In genomic region chr4:174607792-174608191, GRCh38 we compare ENCODE assay signal across 15 cellular contexts.
DNase-seq lines count a peak whose midpoint lies in the region; ATAC-seq and TF ChIP-seq lines count a peak whose summit lies in the region.
"Had no signal": no experiment of that assay in that cellular context is flagged by ENCODE, and none has a peak within 500 bp of the region (broad histone marks: within the 10 kb centered on the region; RNA-seq: fewer than 3 reads in every experiment).

No MANE protein-coding gene starts in this region.

- H3K4me3 Mint-ChIP-seq in endodermal cell: peak overlapping the region; percentile 26
- no peak overlapping the region for H3K4me3 Mint-ChIP-seq in stimulated activated naive B cell treated with anti-CD40 and anti-IgM and Interleukin-4, amounts not matched to agents 10 μg/mL and 1 μg/mL and 100 μg/mL, for 72 hours
- H3K4me3 Mint-ChIP-seq: CD8-positive, alpha-beta memory T cell had no signal

- H3K4me3 ChIP-seq in Loucy (ENCODE audit: low read length, poor library complexity, severe bottlenecking): no peak overlapping the region
- H3K4me3 ChIP-seq in endodermal cell (ENCODE audit: low read length): no peak overlapping the region
- H3K4me3 ChIP-seq: BLaER1 had no signal

- no peaks in the 10 kb centered on the region for H4K20me1 ChIP-seq in Loucy (ENCODE audit: insufficient read depth, low read length, poor library complexity, severe bottlenecking)
- H4K20me1 ChIP-seq: BLaER1 had no signal

- ATAC-seq in stimulated activated naive B cell treated with anti-CD40 and anti-IgM and Interleukin-4, amounts not matched to agents 10 μg/mL and 1 μg/mL and 100 μg/mL, for 72 hours (replicated peaks): no peak
- no peak for ATAC-seq in HG03469 (IDR thresholded peaks at IDR 0.05; ENCODE audit: unreplicated experiment)

- H3K36me3 ChIP-seq in Loucy (ENCODE audit: insufficient read depth, low read length) (no peaks in the 10 kb centered on the region), endodermal cell (ENCODE audit: control insufficient read depth, insufficient read depth, low read length) (no peaks in the 10 kb centered on the region)
- H3K36me3 ChIP-seq: BLaER1 had no signal

- no peak overlapping the region for H3K27ac ChIP-seq in endodermal cell (ENCODE audit: low read depth, low read length)
- H3K27ac ChIP-seq: BLaER1 had no signal

- H3K9ac ChIP-seq in Loucy (ENCODE audit: low read depth, low read length, poor library complexity, severe bottlenecking) (no peak overlapping the region), endodermal cell (ENCODE audit: extremely low read depth, low read length, poor library complexity, severe bottlenecking) (no peak overlapping the region)
- H3K9ac ChIP-seq: BLaER1 had no signal

- H3K36me3 Mint-ChIP-seq in endodermal cell (ENCODE audit: low read depth): peaks cover 13% of the 10 kb centered on the region
- peaks cover 0 to 3% of the 10 kb centered on the region in 2 donors for H3K36me3 Mint-ChIP-seq in stimulated activated naive B cell treated with anti-CD40 and anti-IgM and Interleukin-4, amounts not matched to agents 10 μg/mL and 1 μg/mL and 100 μg/mL, for 72 hours

- H3K4me1 ChIP-seq in Loucy (ENCODE audit: insufficient read depth, low read length, poor library complexity, severe bottlenecking) (no peaks in the 10 kb centered on the region), endodermal cell (ENCODE audit: control insufficient read depth, insufficient read depth, low read length) (peaks cover 15% of the 10 kb centered on the region)
- H3K4me1 ChIP-seq: BLaER1 had no signal

- DNase-seq in NOMO-1 treated with DMSO at 0.1 percent for 48 hours (lab: John Stamatoyannopoulos, UW; ENCODE audit: unreplicated experiment) (peak; percentile 9), NOMO-1 treated with dmso at 0.1 percent for 144 hours (lab: John Stamatoyannopoulos, UW; ENCODE audit: unreplicated experiment) (no peak), endodermal cell (no peak), erythroblast (lab: John Stamatoyannopoulos, UW) (no peak)
- DNase-seq in stimulated activated naive B cell treated with anti-CD40 and anti-IgM and Interleukin-4, amounts not matched to agents 10 μg/mL and 1 μg/mL and 100 μg/mL, for 72 hours: no peak
- no peak for DNase-seq in activated CD4-positive, alpha-beta T cell treated with anti-CD3 and anti-CD28 coated beads for 1 hour
- DNase-seq: 8988T; CD8-positive, alpha-beta memory T cell; DMS53; GF-D8; H7; KBM-7 had no signal

- WGBS in endodermal cell (ENCODE audit: insufficient coverage in 1 of 2, insufficient read length in 1 of 2), 2 experiments: 67 to 97% methylated on average over 1 of the region's 1 CpG

- H3K27ac Mint-ChIP-seq in endodermal cell: peak overlapping the region; percentile 90
- peak overlapping the region; percentile 37 for H3K27ac Mint-ChIP-seq in stimulated activated naive B cell treated with anti-CD40 and anti-IgM and Interleukin-4, amounts not matched to agents 10 μg/mL and 1 μg/mL and 100 μg/mL, for 72 hours
- H3K27ac Mint-ChIP-seq: CD8-positive, alpha-beta memory T cell had no signal

- H3K9me2 ChIP-seq in Loucy (replicated peaks; ENCODE audit: low read depth, low read length): no peaks in the 10 kb centered on the region

- H3K9me3 Mint-ChIP-seq in endodermal cell: peaks cover 20% of the 10 kb centered on the region
- peaks cover 4 to 5% of the 10 kb centered on the region in 2 donors for H3K9me3 Mint-ChIP-seq in stimulated activated naive B cell treated with anti-CD40 and anti-IgM and Interleukin-4, amounts not matched to agents 10 μg/mL and 1 μg/mL and 100 μg/mL, for 72 hours

- H3K9me3 ChIP-seq in Loucy (ENCODE audit: insufficient read depth, low read depth, low read length) (peaks cover 4% of the 10 kb centered on the region; the same call in 1 of the 2 replicates), endodermal cell (ENCODE audit: control insufficient read depth, low read length) (peaks cover 22% of the 10 kb centered on the region)

- H3K27me3 Mint-ChIP-seq in endodermal cell (ENCODE audit: insufficient read depth): no peaks in the 10 kb centered on the region
- H3K27me3 Mint-ChIP-seq in stimulated activated naive B cell treated with anti-CD40 and anti-IgM and Interleukin-4, amounts not matched to agents 10 μg/mL and 1 μg/mL and 100 μg/mL, for 72 hours: no peaks in the 10 kb centered on the region
- H3K27me3 Mint-ChIP-seq: CD8-positive, alpha-beta memory T cell had no signal

- H3K4me2 ChIP-seq in Loucy (ENCODE audit: low read depth, low read length, poor library complexity, severe bottlenecking): no peak overlapping the region
- H3K4me2 ChIP-seq: BLaER1 had no signal

- H3F3A ChIP-seq in Loucy (ENCODE audit: low read depth): no peaks in the 10 kb centered on the region

- TF ChIP-seq POLR2A in erythroblast (IDR thresholded peaks at IDR 0.05; ENCODE audit: low read length): no peak

- H3K4me1 Mint-ChIP-seq in endodermal cell: peaks cover 28% of the 10 kb centered on the region
- H3K4me1 Mint-ChIP-seq in stimulated activated naive B cell treated with anti-CD40 and anti-IgM and Interleukin-4, amounts not matched to agents 10 μg/mL and 1 μg/mL and 100 μg/mL, for 72 hours: no peaks in the 10 kb centered on the region
- H3K4me1 Mint-ChIP-seq: CD8-positive, alpha-beta memory T cell had no signal

- H3K27me3 ChIP-seq in Loucy (ENCODE audit: insufficient read depth, low read length, poor library complexity, severe bottlenecking) (no peaks in the 10 kb centered on the region), endodermal cell (ENCODE audit: control insufficient read depth, insufficient read depth, low read length, poor library complexity, severe bottlenecking) (no peaks in the 10 kb centered on the region)
- H3K27me3 ChIP-seq: BLaER1 had no signal

- H3K79me2 ChIP-seq in Loucy (ENCODE audit: insufficient read depth, low read length): no peaks in the 10 kb centered on the region

- 0 out of 2 replicates have a peak overlapping the region, but pooled peaks have one; percentile 30 for H2AFZ ChIP-seq in Loucy (ENCODE audit: low read length)

- no peak for TF ChIP-seq CTCF in Loucy (conservative IDR thresholded peaks at IDR 0.05; ENCODE audit: low read length)
- TF ChIP-seq CTCF in endodermal cell (conservative IDR thresholded peaks at IDR 0.05): no peak
